In genomic region chr5:80082731-80083114, GRCh38 we compare ENCODE assay signal across 8 cellular contexts. TPM values are rescaled to one million over a fixed set of nuclear protein-coding genes. Genes with fewer than 3 reads are reported as not detected.
A peak's percentile ranks its signal among the peaks of the same experiment; 100 is the strongest.
DNase-seq lines count a peak whose midpoint lies in the region; ATAC-seq, FAIRE-seq and TF ChIP-seq lines count a peak whose summit lies in the region.

No MANE protein-coding gene starts in this region.

- no peaks in the 10 kb centered on the region for H3K36me3 ChIP-seq in esophagus (ENCODE audit: control insufficient read depth in 2 of 2, insufficient read depth in 2 of 2, low read length in 1 of 2)
- H3K36me3 ChIP-seq in naive thymus-derived CD4-positive, alpha-beta T cell (ENCODE audit: control insufficient read depth in 2 of 3, insufficient read depth in 3 of 3, low read length in 3 of 3): peaks cover 0 to 24% (median 0%) of the 10 kb centered on the region in 3 experiments

- TF ChIP-seq CTCF in A549 (IDR thresholded peaks at IDR 0.05): peak; percentile 94

- H3K36me3 Mint-ChIP-seq in naive thymus-derived CD4-positive, alpha-beta T cell: peaks cover 5 to 40% (median 10%) of the 10 kb centered on the region in 5 donors

- peak overlapping the region; percentile 76 to 88 (median 82) for H3K4me3 Mint-ChIP-seq in naive thymus-derived CD4-positive, alpha-beta T cell

- no peaks in the 10 kb centered on the region for H3K9me3 ChIP-seq in A549
- no peaks in the 10 kb centered on the region for H3K9me3 ChIP-seq in esophagus (ENCODE audit: control insufficient read depth in 2 of 2, insufficient read depth in 1 of 2, low read depth in 1 of 2, low read length in 1 of 2)
- no peaks in the 10 kb centered on the region for H3K9me3 ChIP-seq in naive thymus-derived CD4-positive, alpha-beta T cell (ENCODE audit: control insufficient read depth in 2 of 3, low read length in 3 of 3)

- POLR2A ChIA-PET in A549 (lab: Yijun Ruan, JAX): no interaction called here
- POLR2A ChIA-PET in naive thymus-derived CD4-positive, alpha-beta T cell (lab: Charles Lee): interaction anchor here (0.6 kb wide), 1 partner anchor 251 kb away, joined by 3 read pairs; no protein-coding TSS in a partner anchor

- no peaks in the 10 kb centered on the region for H3K9me3 Mint-ChIP-seq in naive thymus-derived CD4-positive, alpha-beta T cell

- TF ChIP-seq EP300 in A549 (IDR thresholded peaks at IDR 0.05): no peak

- peak overlapping the region; percentile 11 to 65; a peak in 4 of 6 replicates for H3K27ac ChIP-seq in A549
- peak overlapping the region in 1 of 2 donors; percentile 29 for H3K27ac ChIP-seq in esophagus (ENCODE audit: low read depth in 2 of 2, low read length in 1 of 2)
- no peak overlapping the region for H3K27ac ChIP-seq in naive thymus-derived CD4-positive, alpha-beta T cell (ENCODE audit: low read depth, low read length)

- CTCF ChIA-PET in A549 (lab: Yijun Ruan, JAX): interaction anchor here (0.6 to 4.5 kb wide), 70 partner anchors 9 to 1070 kb away, joined by 3 to 51 read pairs (median 4); partner anchors contain the start of genes MTX3 and SPZ1
- CTCF ChIA-PET in naive thymus-derived CD4-positive, alpha-beta T cell (lab: Charles Lee): interaction anchor here (0.6 to 2.0 kb wide), 13 partner anchors 9 to 520 kb away, joined by 3 to 11 read pairs (median 4); no protein-coding TSS in a partner anchor

- peak; percentile 87 to 93 for ATAC-seq in A549
- ATAC-seq in GM19438 (IDR thresholded peaks at IDR 0.05; ENCODE audit: low read depth, unreplicated experiment): peak; percentile 57
- peak; percentile 69 for ATAC-seq in naive thymus-derived CD4-positive, alpha-beta T cell
- no peak for ATAC-seq in HG02973 (IDR thresholded peaks at IDR 0.05; ENCODE audit: unreplicated experiment)

- H3K4me1 ChIP-seq in A549: no peaks in the 10 kb centered on the region
- H3K4me1 ChIP-seq in esophagus (ENCODE audit: control insufficient read depth in 2 of 2, insufficient read depth in 2 of 2, low read length in 1 of 2): no peaks in the 10 kb centered on the region
- no peaks in the 10 kb centered on the region for H3K4me1 ChIP-seq in naive thymus-derived CD4-positive, alpha-beta T cell (ENCODE audit: control insufficient read depth in 2 of 2, insufficient read depth in 2 of 2, low read length in 2 of 2)

- peaks cover 0 to 3% (median 0%) of the 10 kb centered on the region in 5 donors for H3K27me3 Mint-ChIP-seq in naive thymus-derived CD4-positive, alpha-beta T cell

- peaks cover 6 to 17% (median 12%) of the 10 kb centered on the region in 7 donors for H3K4me1 Mint-ChIP-seq in naive thymus-derived CD4-positive, alpha-beta T cell

- TF ChIP-seq RAD21 in A549 (conservative IDR thresholded peaks at IDR 0.05 in 1 of 2, IDR thresholded peaks at IDR 0.05 in 1 of 2): peak; percentile 67 to 86

- TF ChIP-seq POLR2A in A549 (IDR thresholded peaks at IDR 0.05; ENCODE audit: low read length): no peak

- 2% methylated on average over 14 of the region's 16 CpGs for WGBS in A549 (ENCODE audit: missing lambda C conversion rate)
- 3 to 6% methylated on average over 16 of the region's 16 CpGs for WGBS in esophagus, 2 donors

- intact Hi-C loops in naive thymus-derived CD4-positive, alpha-beta T cell (cut with micrococcal nuclease): loop anchor here (1.0 to 10.0 kb wide), 10 partner anchors 90 to 1058 kb away; partner anchors contain the start of genes MTX3 (in 2 of the 2), TENT2 (in 1 of the 2) and ZFYVE16 (in 1 of the 2)

- no peak for FAIRE-seq in A549 (lab: Jason Lieb, UNC)

- H3K27me3 ChIP-seq in esophagus (ENCODE audit: control insufficient read depth in 1 of 2, insufficient read depth in 2 of 2, low read length in 2 of 2): no peaks in the 10 kb centered on the region
- H3K27me3 ChIP-seq in naive thymus-derived CD4-positive, alpha-beta T cell (ENCODE audit: control insufficient read depth in 2 of 2, insufficient read depth in 2 of 2, low read length in 2 of 2): no peaks in the 10 kb centered on the region

- DNase-seq in A549 (ENCODE audit: low read depth in 1 of 2, low spot score in 1 of 2): peak; percentile 73 to 77
- DNase-seq in NCI-H460 (ENCODE audit: extremely low read depth, low read depth): peak; percentile 53
- peak; percentile 18 for DNase-seq in activated T-cell treated with anti-CD3 and anti-CD28 coated beads for 1 hour (ENCODE audit: low read depth)
- DNase-seq in naive thymus-derived CD4-positive, alpha-beta T cell: peak; percentile 26 to 74 (median 61)
- DNase-seq in stromal cell of bone marrow (ENCODE audit: low read depth): peak; percentile 69

- H3K4me2 ChIP-seq in A549: peak overlapping the region; percentile 85

- H3K27ac Mint-ChIP-seq in naive thymus-derived CD4-positive, alpha-beta T cell: peak overlapping the region in 4 of 9 donors; percentile 16 to 91 (median 54)

- H3K4me3 ChIP-seq in A549 (peak overlapping the region; percentile 38), esophagus (ENCODE audit: low read depth in 1 of 2, low read length in 2 of 2) (peak overlapping the region; percentile 18 to 33)
- H3K4me3 ChIP-seq in naive thymus-derived CD4-positive, alpha-beta T cell (ENCODE audit: low read length): peak overlapping the region; percentile 6

TF ChIP-seq in A549, 52 proteins besides CTCF, POLR2A, EP300 and RAD21:
- TF ChIP-seq SMC3 (IDR thresholded peaks at IDR 0.05) (peak; percentile 62; the same call in 2 of the 3 replicates), FOXS1 (CRISPR knock-in tag; IDR thresholded peaks at IDR 0.05) (no peak), FOSL2 (IDR thresholded peaks at IDR 0.05) (no peak), FOSL2 (CRISPR knock-in tag; IDR thresholded peaks at IDR 0.05) (no peak), ZC3H11A (IDR thresholded peaks at IDR 0.05) (no peak), ZSCAN20 (CRISPR knock-in tag; IDR thresholded peaks at IDR 0.05) (no peak), ATOH8 (CRISPR knock-in tag; IDR thresholded peaks at IDR 0.05; ENCODE audit: low read depth) (no peak)

RNA-seq across cellular contexts. Expression of gene THBS4, which starts 47.6 kb away (rescaled TPM):
- 0.28 and 0.30 TPM in 2 replicates for polyA plus RNA-seq in A549 (2011; rRNA removed)
- polyA plus RNA-seq in A549 (2012; cell fraction: cytosol; rRNA removed): 0.05 and 0.09 TPM in 2 replicates
- polyA plus RNA-seq in A549 (2012; cell fraction: nucleus; rRNA removed): 0.09 and 0.12 TPM in 2 replicates
- polyA plus RNA-seq in A549 (2017; fragmentation: RNase III; extraction: RNeasy Plus Mini Kit Qiagen cat#74134 plus additional on column Dnase treatment): 0.16 to 0.54 TPM (median 0.41 TPM) in 3 replicates
- 0.34 TPM in 1 of 2 replicates, not detected in the other for polyA minus RNA-seq in A549 (2011; rRNA and poly(A)+ RNA removed)
- total RNA-seq in NCI-H460 (2014; rRNA removed; shearing (Covaris generic)): 0.17 TPM in 1 of 2 replicates, not detected in the other
- polyA plus RNA-seq in NCI-H460 (2014; cell fraction: nucleus; rRNA removed): 0.97 and 3.0 TPM in 2 replicates
- polyA plus RNA-seq in esophagus: 1 to 10 TPM in 1 of 2 donors, under 1 TPM in 1; 0.71 to 1.0 TPM
- 1 to 10 TPM in 1 of 5 experiments, under 1 TPM in 4; 0.53 to 1.2 (median 0.65) TPM for total RNA-seq in naive thymus-derived CD4-positive, alpha-beta T cell
- polyA plus RNA-seq in naive thymus-derived CD4-positive, alpha-beta T cell: under 1 TPM in 1 of 2 donors, not detected in 1; 0.16 TPM

Comparison
In these comparisons a context has a peak if more than half of its experiments do, and no peak if none do; other contexts are left out.
1. DNase-seq: peak in every context shown above with its lines; median percentile 75 in A549; 69 in stromal cell of bone marrow; 61 in naive thymus-derived CD4-positive, alpha-beta T cell; 53 in NCI-H460; 18 in activated T-cell treated with anti-CD3 and anti-CD28 coated beads for 1 hour.